Comparison of ENCODE assay signal across 26 cellular contexts in genomic region chr3:62870321-62870720, GRCh38. TPM values are rescaled to one million over a fixed set of nuclear protein-coding genes. Genes with fewer than 3 reads are reported as not detected.
DNase-seq lines count a peak whose midpoint lies in the region; ATAC-seq lines count a peak whose summit lies in the region.
"Had no signal": no experiment of that assay in that cellular context is flagged by ENCODE, and none has a peak within 500 bp of the region (broad histone marks: within the 10 kb centered on the region; RNA-seq: fewer than 3 reads in every experiment).

No MANE protein-coding gene starts in this region.

- DNase-seq in AG08396 (ENCODE audit: low spot score): peak; percentile 21
- peak; percentile 88 for DNase-seq in HT1080 (ENCODE audit: low read depth)
- DNase-seq in amniotic epithelial cell (ENCODE audit: low read depth): peak; percentile 12
- DNase-seq in iris pigment epithelial cell (ENCODE audit: low read depth): peak; percentile 12
- no peak for DNase-seq in dermis blood vessel endothelial cell
- DNase-seq in NCI-H2081 (lab: John Stamatoyannopoulos, UW): no peak
- DNase-seq in cerebellum (ENCODE audit: low spot score): no peak
- DNase-seq: activated CD4-positive, alpha-beta T cell treated with anti-CD3 and anti-CD28 coated beads, Interleukin-2, amount 50 U/mL, for 48 hours; activated naive CD4-positive, alpha-beta T cell; activated T-cell treated with anti-CD3 and anti-CD28 coated beads for 4 hours; KG1; left ventricle myocardium superior; mucosa of descending colon; NCI-H1048; NCI-H2107; NCI-H524; Right ventricle myocardium superior; small intestine; stimulated activated CD4-positive, alpha-beta T cell treated with anti-CD3 and anti-CD28 coated beads, Interleukin-4, amount 100 ng/mL, for 1 hour; WERI-Rb-1 had no signal

- no peak for ATAC-seq in GM18907 (IDR thresholded peaks at IDR 0.05; ENCODE audit: unreplicated experiment)
- ATAC-seq: left ventricle myocardium superior, mucosa of descending colon had no signal

RNA-seq across cellular contexts. Expression of gene CADPS, which starts 4.9 kb away (rescaled TPM):
- 0.03 and 0.18 TPM in 2 replicates for total RNA-seq in HT1080 (2014; rRNA removed; shearing (Covaris generic))
- 0.03 TPM in 1 of 2 replicates, not detected in the other for polyA plus RNA-seq in HT1080 (2015; cell fraction: cytosol; rRNA removed)
- not detected in 2 replicates for polyA plus RNA-seq in HT1080 (2015; cell fraction: nucleus; rRNA removed)
- total RNA-seq in dermis blood vessel endothelial cell (not detected in 2 replicates), cerebellum (187 TPM)
- total RNA-seq: A673; epithelial cell of proximal tubule; glomerular endothelial cell; T-helper 1 cell treated with Interleukin-12 subunit alpha and Interleukin-12 subunit beta and Interleukin-4 antibody, amounts not matched to agents 30 ng/mL and 1 ng/mL, for 36 hours had no signal
- polyA plus RNA-seq: CD14-positive monocyte had no signal

Comparison
In these comparisons a context has a peak if more than half of its experiments do, and no peak if none do; other contexts are left out.
1. DNase-seq: peak in AG08396 (single experiment), HT1080 (single experiment), amniotic epithelial cell (single experiment) and iris pigment epithelial cell (single experiment); none in dermis blood vessel endothelial cell (single experiment), NCI-H2081 (0 of 2) and cerebellum (single experiment).
2. RNA of gene CADPS, which starts 4.9 kb away (total RNA-seq): 187 TPM in cerebellum (single experiment); 0.03 to 0.18 TPM in HT1080 and not detected in dermis blood vessel endothelial cell; every median in the first group is over 100 times any median in the second.